ENCODE assay signal across 8 cellular contexts in genomic region chr3:150183619-150184425, GRCh38.
DNase-seq lines count a peak whose midpoint lies in the region; ATAC-seq and TF ChIP-seq lines count a peak whose summit lies in the region.

No MANE protein-coding gene starts in this region.

- H3K27me3 Mint-ChIP-seq in CD4-positive, CD25-positive, alpha-beta regulatory T cell, result peaks cover 16% of the 10 kb centered on the region

- intact Hi-C loops in esophagus squamous epithelium (cut with DNase I), result loop anchor here (10.0 kb wide), 1 partner anchor 219 kb away; no protein-coding TSS in a partner anchor

- peaks cover 0 to 2% (median 0%) of the 10 kb centered on the region in 7 donors for H3K9me3 Mint-ChIP-seq in CD4-positive, CD25-positive, alpha-beta regulatory T cell
- no peaks in the 10 kb centered on the region for H3K9me3 Mint-ChIP-seq in stimulated activated effector memory CD8-positive, alpha-beta T cell treated with anti-CD3 and anti-CD28 coated beads, Interleukin-12 subunit alpha, Interleukin-12 subunit beta, amount 100 ng/mL, for 72 hours

- H3K27me3 ChIP-seq in CD4-positive, CD25-positive, alpha-beta regulatory T cell (ENCODE audit: control insufficient read depth, insufficient read depth, low read length), result peaks cover 9% of the 10 kb centered on the region
- peaks cover 0 to 6% (median 0%) of the 10 kb centered on the region in 4 donors for H3K27me3 ChIP-seq in esophagus squamous epithelium

- H3K4me1 Mint-ChIP-seq in CD4-positive, CD25-positive, alpha-beta regulatory T cell, result peaks cover 0 to 4% (median 0%) of the 10 kb centered on the region in 4 donors
- H3K4me1 Mint-ChIP-seq in stimulated activated effector memory CD8-positive, alpha-beta T cell treated with anti-CD3 and anti-CD28 coated beads, Interleukin-12 subunit alpha, Interleukin-12 subunit beta, amount 100 ng/mL, for 72 hours, result no peaks in the 10 kb centered on the region

- DNase-seq in CD4-positive, CD25-positive, alpha-beta regulatory T cell, result peak in 2 of 3 donors; percentile 39 to 55
- DNase-seq in HS-27A (ENCODE audit: low read depth) (peak; percentile 70), NCI-H82 treated with DMSO at 0.1 percent for 48 hours (lab: John Stamatoyannopoulos, UW; ENCODE audit: unreplicated experiment) (peak; percentile 89), activated T-cell treated with anti-CD3 and anti-CD28 coated beads for 4 hours (peak; percentile 22), esophagus squamous epithelium (lab: John Stamatoyannopoulos, UW) (no peak), mucosa of gallbladder (ENCODE audit: low spot score) (peak; percentile 50)
- DNase-seq in stimulated activated effector memory CD8-positive, alpha-beta T cell treated with anti-CD3 and anti-CD28 coated beads, Interleukin-12 subunit alpha, Interleukin-12 subunit beta, amount 100 ng/mL, for 72 hours (ENCODE audit: low spot score in 2 of 2), result peak; percentile 9 to 64

- TF ChIP-seq POLR2A in esophagus squamous epithelium (IDR thresholded peaks at IDR 0.05), result no peak

- ATAC-seq in CD4-positive, CD25-positive, alpha-beta regulatory T cell (ENCODE audit: low read depth in 2 of 2), result peak; percentile 62 to 73
- ATAC-seq in GM19397 (IDR thresholded peaks at IDR 0.05; ENCODE audit: unreplicated experiment), result peak; percentile 74
- ATAC-seq in stimulated activated effector memory CD8-positive, alpha-beta T cell treated with anti-CD3 and anti-CD28 coated beads, Interleukin-12 subunit alpha, Interleukin-12 subunit beta, amount 100 ng/mL, for 72 hours, result peak; percentile 90

- no peaks in the 10 kb centered on the region for H3K9me3 ChIP-seq in CD4-positive, CD25-positive, alpha-beta regulatory T cell (ENCODE audit: control insufficient read depth in 2 of 2, low read length in 2 of 2)
- no peaks in the 10 kb centered on the region for H3K9me3 ChIP-seq in esophagus squamous epithelium

- no peak overlapping the region for H3K27ac Mint-ChIP-seq in CD4-positive, CD25-positive, alpha-beta regulatory T cell
- H3K27ac Mint-ChIP-seq in stimulated activated effector memory CD8-positive, alpha-beta T cell treated with anti-CD3 and anti-CD28 coated beads, Interleukin-12 subunit alpha, Interleukin-12 subunit beta, amount 100 ng/mL, for 72 hours, result no peak overlapping the region

- no peaks in the 10 kb centered on the region for H3K4me1 ChIP-seq in CD4-positive, CD25-positive, alpha-beta regulatory T cell (ENCODE audit: control insufficient read depth, insufficient read depth, low read length, poor library complexity, severe bottlenecking)
- H3K4me1 ChIP-seq in esophagus squamous epithelium, result peaks cover 0 to 11% (median 0%) of the 10 kb centered on the region in 3 donors

- no peaks in the 10 kb centered on the region for H3K36me3 ChIP-seq in CD4-positive, CD25-positive, alpha-beta regulatory T cell (ENCODE audit: control insufficient read depth, insufficient read depth, low read length)
- no peaks in the 10 kb centered on the region for H3K36me3 ChIP-seq in esophagus squamous epithelium

- WGBS in esophagus squamous epithelium, 2 donors, result 4 to 6% methylated on average over 21 to 22 of the region's 22 CpGs

- peak in 5 of 6 experiments; percentile 25 to 50 (median 43) for TF ChIP-seq CTCF in esophagus squamous epithelium (IDR thresholded peaks at IDR 0.05)

- H3K27ac ChIP-seq in CD4-positive, CD25-positive, alpha-beta regulatory T cell (ENCODE audit: insufficient read depth, low read length, poor library complexity, severe bottlenecking), result no peak overlapping the region
- H3K27ac ChIP-seq in esophagus squamous epithelium, result no peak overlapping the region

- no peaks in the 10 kb centered on the region for H3K36me3 Mint-ChIP-seq in CD4-positive, CD25-positive, alpha-beta regulatory T cell
- H3K36me3 Mint-ChIP-seq in stimulated activated effector memory CD8-positive, alpha-beta T cell treated with anti-CD3 and anti-CD28 coated beads, Interleukin-12 subunit alpha, Interleukin-12 subunit beta, amount 100 ng/mL, for 72 hours, result no peaks in the 10 kb centered on the region

- H3K4me3 ChIP-seq in CD4-positive, CD25-positive, alpha-beta regulatory T cell (ENCODE audit: low read depth, low read length), result no peak overlapping the region
- peak overlapping the region in 3 of 4 donors; percentile 34 to 52 (median 34) for H3K4me3 ChIP-seq in esophagus squamous epithelium

- H3K4me3 Mint-ChIP-seq in CD4-positive, CD25-positive, alpha-beta regulatory T cell, result no peak overlapping the region
- H3K4me3 Mint-ChIP-seq in stimulated activated effector memory CD8-positive, alpha-beta T cell treated with anti-CD3 and anti-CD28 coated beads, Interleukin-12 subunit alpha, Interleukin-12 subunit beta, amount 100 ng/mL, for 72 hours, result no peak overlapping the region
